ENCODE assay signal across 7 cellular contexts in genomic region chr15:97959738-97960363, GRCh38. TPM values are rescaled to one million over a fixed set of nuclear protein-coding genes. Genes with fewer than 3 reads are reported as not detected.
A peak's percentile ranks its signal among the peaks of the same experiment; 100 is the strongest.
DNase-seq lines count a peak whose midpoint lies in the region; ATAC-seq lines count a peak whose summit lies in the region.

No MANE protein-coding gene starts in this region.

- 14% methylated on average over 19 of the region's 19 CpGs for WGBS in HUES64

- H3K9me3 Mint-ChIP-seq in activated T-helper 17 cell treated with anti-CD3 and anti-CD28 coated beads, Interleukin-2, amount 50 U/mL, for 72 hours = no peaks in the 10 kb centered on the region
- peaks cover 10% of the 10 kb centered on the region for H3K9me3 Mint-ChIP-seq in stimulated activated effector memory CD8-positive, alpha-beta T cell treated with anti-CD3 and anti-CD28 coated beads, Interleukin-12 subunit alpha, Interleukin-12 subunit beta, amount 100 ng/mL, for 72 hours

- peak overlapping the region; percentile 55 for H3K4me3 ChIP-seq in HUES64 (ENCODE audit: low read length)
- H3K4me3 ChIP-seq in iPS-18a (ENCODE audit: low read length) = peak overlapping the region; percentile 53

- H3K36me3 Mint-ChIP-seq in activated T-helper 17 cell treated with anti-CD3 and anti-CD28 coated beads, Interleukin-2, amount 50 U/mL, for 72 hours (ENCODE audit: low read depth) = no peaks in the 10 kb centered on the region
- H3K36me3 Mint-ChIP-seq in stimulated activated effector memory CD8-positive, alpha-beta T cell treated with anti-CD3 and anti-CD28 coated beads, Interleukin-12 subunit alpha, Interleukin-12 subunit beta, amount 100 ng/mL, for 72 hours = no peaks in the 10 kb centered on the region

- H3K27me3 ChIP-seq in HUES64 (ENCODE audit: insufficient read depth, low read length) (peaks cover 3% of the 10 kb centered on the region; the same call in 1 of the 2 replicates), iPS-18a (ENCODE audit: control insufficient read depth, insufficient read depth, low read length) (peaks cover 6% of the 10 kb centered on the region)

- peaks cover 5% of the 10 kb centered on the region for H3K4me1 Mint-ChIP-seq in activated T-helper 17 cell treated with anti-CD3 and anti-CD28 coated beads, Interleukin-2, amount 50 U/mL, for 72 hours
- peaks cover 5% of the 10 kb centered on the region for H3K4me1 Mint-ChIP-seq in stimulated activated effector memory CD8-positive, alpha-beta T cell treated with anti-CD3 and anti-CD28 coated beads, Interleukin-12 subunit alpha, Interleukin-12 subunit beta, amount 100 ng/mL, for 72 hours

- H3K9ac ChIP-seq in HUES64 (ENCODE audit: low read depth, low read length) (no peak overlapping the region), iPS-18a (ENCODE audit: low read length) (no peak overlapping the region)

- H3K4me1 ChIP-seq in HUES64 (ENCODE audit: insufficient read depth, low read length) (no peaks in the 10 kb centered on the region), iPS-18a (ENCODE audit: control insufficient read depth, low read depth, low read length) (peaks cover 7% of the 10 kb centered on the region)

- no peaks in the 10 kb centered on the region for H3K9me3 ChIP-seq in HUES64 (ENCODE audit: insufficient read depth, low read depth, low read length)
- no peaks in the 10 kb centered on the region for H3K9me3 ChIP-seq in iPS-18a (ENCODE audit: control insufficient read depth, low read depth, low read length)

- DNase-seq in stimulated activated effector memory CD8-positive, alpha-beta T cell treated with anti-CD3 and anti-CD28 coated beads, Interleukin-12 subunit alpha, Interleukin-12 subunit beta, amount 100 ng/mL, for 72 hours (ENCODE audit: low spot score in 2 of 2) = no peak
- DNase-seq in NAMALWA (ENCODE audit: low spot score) = no peak
- DNase-seq in NCI-H2196 treated with DMSO at 0.1 percent for 48 hours (lab: John Stamatoyannopoulos, UW; ENCODE audit: unreplicated experiment) = no peak
- no peak for DNase-seq in SHP77 treated with DMSO at 0.1 percent for 48 hours (lab: John Stamatoyannopoulos, UW)

- ATAC-seq in activated T-helper 17 cell treated with anti-CD3 and anti-CD28 coated beads, Interleukin-2, amount 50 U/mL, for 72 hours (replicated peaks) = no peak
- ATAC-seq in stimulated activated effector memory CD8-positive, alpha-beta T cell treated with anti-CD3 and anti-CD28 coated beads, Interleukin-12 subunit alpha, Interleukin-12 subunit beta, amount 100 ng/mL, for 72 hours = no peak

- H3K27ac ChIP-seq in HUES64 (ENCODE audit: low read depth, low read length) = no peak overlapping the region
- H3K27ac ChIP-seq in iPS-18a (ENCODE audit: low read length) = no peak overlapping the region

- no peaks in the 10 kb centered on the region for H3K36me3 ChIP-seq in HUES64 (ENCODE audit: insufficient read depth, low read length)
- no peaks in the 10 kb centered on the region for H3K36me3 ChIP-seq in iPS-18a (ENCODE audit: control insufficient read depth, low read depth, low read length)

- peak overlapping the region; percentile 62 for H3K27ac Mint-ChIP-seq in activated T-helper 17 cell treated with anti-CD3 and anti-CD28 coated beads, Interleukin-2, amount 50 U/mL, for 72 hours
- H3K27ac Mint-ChIP-seq in stimulated activated effector memory CD8-positive, alpha-beta T cell treated with anti-CD3 and anti-CD28 coated beads, Interleukin-12 subunit alpha, Interleukin-12 subunit beta, amount 100 ng/mL, for 72 hours = no peak overlapping the region

- H3K4me3 Mint-ChIP-seq in activated T-helper 17 cell treated with anti-CD3 and anti-CD28 coated beads, Interleukin-2, amount 50 U/mL, for 72 hours = peak overlapping the region; percentile 73
- H3K4me3 Mint-ChIP-seq in stimulated activated effector memory CD8-positive, alpha-beta T cell treated with anti-CD3 and anti-CD28 coated beads, Interleukin-12 subunit alpha, Interleukin-12 subunit beta, amount 100 ng/mL, for 72 hours = peak overlapping the region; percentile 57

- peaks cover 8% of the 10 kb centered on the region for H3K27me3 Mint-ChIP-seq in activated T-helper 17 cell treated with anti-CD3 and anti-CD28 coated beads, Interleukin-2, amount 50 U/mL, for 72 hours

RNA-seq across cellular contexts. Expression of gene ARRDC4, which starts 0.7 kb away (rescaled TPM):
- polyA plus RNA-seq in HUES64 (2013, experiment 1 of 2) = 1.6 TPM
- polyA plus RNA-seq in HUES64 (2013, experiment 2 of 2) = 3.8 TPM
- total RNA-seq in activated T-helper 17 cell treated with anti-CD3 and anti-CD28 coated beads, Interleukin-2, amount 50 U/mL, for 72 hours = under 1 TPM; 0.39 to 0.71 TPM
